ENCODE assay signal across 7 cellular contexts in the genomic region with DNA sequence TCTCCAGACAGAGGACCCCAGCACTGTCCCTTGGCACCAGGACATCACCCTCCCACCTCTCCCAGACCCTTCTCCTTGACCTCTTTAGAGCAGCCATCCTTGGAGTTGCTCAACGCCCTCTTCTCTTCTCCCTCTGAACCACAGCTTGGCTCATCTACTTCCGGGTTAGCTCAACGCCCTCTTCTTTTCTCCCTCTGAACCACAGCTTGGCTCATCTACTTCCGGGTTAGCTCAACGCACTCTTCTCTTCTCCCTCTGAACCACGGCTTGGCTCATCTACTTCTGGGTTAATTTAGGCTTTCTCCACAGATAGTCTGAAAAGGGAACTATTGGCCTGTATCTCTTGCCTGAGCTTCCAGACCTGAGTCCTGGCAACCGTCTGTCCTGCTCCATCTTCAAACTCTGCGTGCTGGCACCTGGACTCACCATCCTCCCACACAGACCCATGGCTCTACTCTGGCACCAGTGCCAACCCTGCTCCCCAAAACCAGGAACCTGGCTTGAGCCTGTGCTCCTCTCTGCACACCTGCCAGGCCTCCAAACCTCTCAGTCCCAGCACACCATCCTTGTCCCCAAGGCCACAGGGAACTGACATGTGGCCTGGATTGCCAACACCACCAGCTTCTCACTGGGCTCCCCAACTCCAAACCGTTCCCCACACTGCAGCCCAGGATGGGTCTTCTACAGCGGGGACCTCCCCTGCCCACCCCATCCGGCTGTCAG. TPM values are rescaled to one million over a fixed set of nuclear protein-coding genes. Genes with fewer than 3 reads are reported as not detected.
DNase-seq lines count a peak whose midpoint lies in the region; ATAC-seq and TF ChIP-seq lines count a peak whose summit lies in the region.
"Had no signal": no experiment of that assay in that cellular context is flagged by ENCODE, and none has a peak within 500 bp of the region (broad histone marks: within the 10 kb centered on the region; RNA-seq: fewer than 3 reads in every experiment).

No MANE protein-coding gene starts in this region.

- H3K27me3 Mint-ChIP-seq in stimulated activated naive CD8-positive, alpha-beta T cell treated with anti-CD3 and anti-CD28 coated beads, Interleukin-15, Interleukin-2, amounts not matched to agents 100 ng/mL and 50 ng/mL, for 24 hours, result no peaks in the 10 kb centered on the region

- H3K9me3 Mint-ChIP-seq in stimulated activated naive CD8-positive, alpha-beta T cell treated with anti-CD3 and anti-CD28 coated beads, Interleukin-15, Interleukin-2, amounts not matched to agents 100 ng/mL and 50 ng/mL, for 24 hours, result no peaks in the 10 kb centered on the region

- TF ChIP-seq POLR2A in vagina (IDR thresholded peaks at IDR 0.05), result no peak

- intact Hi-C loops in vagina (cut with DNase I), result no loop called here

- DNase-seq in stimulated activated naive CD8-positive, alpha-beta T cell treated with anti-CD3 and anti-CD28 coated beads, Interleukin-15, Interleukin-2, amounts not matched to agents 100 U/mL and 50 U/mL, for 24 hours, result no peak
- DNase-seq in fibroblast of pulmonary artery (ENCODE audit: low read depth), result peak; percentile 42
- no peak for DNase-seq in vagina (ENCODE audit: extremely low spot score in 2 of 2)
- no peak for DNase-seq in NCI-H2107 (lab: John Stamatoyannopoulos, UW)
- DNase-seq: NCI-H1105 treated with DMSO at 0.1 percent for 48 hours had no signal

- peaks cover 59% of the 10 kb centered on the region for H3K36me3 Mint-ChIP-seq in stimulated activated naive CD8-positive, alpha-beta T cell treated with anti-CD3 and anti-CD28 coated beads, Interleukin-15, Interleukin-2, amounts not matched to agents 100 ng/mL and 50 ng/mL, for 24 hours (ENCODE audit: low read depth)

- H3K4me3 Mint-ChIP-seq in stimulated activated naive CD8-positive, alpha-beta T cell treated with anti-CD3 and anti-CD28 coated beads, Interleukin-15, Interleukin-2, amounts not matched to agents 100 ng/mL and 50 ng/mL, for 24 hours, result no peak overlapping the region

- no peak for ATAC-seq in stimulated activated naive CD8-positive, alpha-beta T cell treated with anti-CD3 and anti-CD28 coated beads, Interleukin-15, Interleukin-2, amounts not matched to agents 100 U/mL and 50 U/mL, for 24 hours
- ATAC-seq in HG02623 (IDR thresholded peaks at IDR 0.05; ENCODE audit: unreplicated experiment), result no peak

- H3K4me1 Mint-ChIP-seq in stimulated activated naive CD8-positive, alpha-beta T cell treated with anti-CD3 and anti-CD28 coated beads, Interleukin-15, Interleukin-2, amounts not matched to agents 100 ng/mL and 50 ng/mL, for 24 hours (ENCODE audit: low read depth), result peaks cover 20% of the 10 kb centered on the region

- H3K27ac Mint-ChIP-seq in stimulated activated naive CD8-positive, alpha-beta T cell treated with anti-CD3 and anti-CD28 coated beads, Interleukin-15, Interleukin-2, amounts not matched to agents 100 ng/mL and 50 ng/mL, for 24 hours, result peak overlapping the region; percentile 71

- H3K4me1 ChIP-seq in vagina, result peaks cover 25% of the 10 kb centered on the region

- TF ChIP-seq CTCF in fibroblast of pulmonary artery (IDR thresholded peaks at IDR 0.05; ENCODE audit: low read length, missing control alignments) (no peak), vagina (IDR thresholded peaks at IDR 0.05) (no peak)

- no peaks in the 10 kb centered on the region for H3K27me3 ChIP-seq in vagina

- H3K27ac ChIP-seq in vagina, result peak overlapping the region; percentile 44

- H3K36me3 ChIP-seq in vagina, result peaks cover 0 to 16% of the 10 kb centered on the region in 2 donors

- no peaks in the 10 kb centered on the region for H3K9me3 ChIP-seq in vagina

- H3K4me3 ChIP-seq in fibroblast of pulmonary artery (replicated peaks; ENCODE audit: low read depth, low read length) (no peak overlapping the region), vagina (peak overlapping the region; percentile 21 to 29)

RNA-seq across cellular contexts. Expression of gene FAAP100, which starts 25.3 kb away (rescaled TPM):
- 21.4 TPM for total RNA-seq in vagina

RNA-seq across cellular contexts. Expression of gene FSCN2, which starts 49.3 kb away (rescaled TPM):
- total RNA-seq in vagina, result 6.6 TPM

RNA-seq across cellular contexts. Expression of gene NPLOC4, which starts 59.5 kb away (rescaled TPM):
- total RNA-seq in vagina, result 68.3 TPM

RNA-seq across cellular contexts. Expression of gene TSPAN10, which starts 59.6 kb away (rescaled TPM):
- not detected for total RNA-seq in vagina
